In genomic region chr11:57785072-57785471, GRCh38 we compare ENCODE assay signal across 18 cellular contexts. TPM values are rescaled to one million over a fixed set of nuclear protein-coding genes. Genes with fewer than 3 reads are reported as not detected.
DNase-seq lines count a peak whose midpoint lies in the region; ATAC-seq and TF ChIP-seq lines count a peak whose summit lies in the region.
"Had no signal": no experiment of that assay in that cellular context is flagged by ENCODE, and none has a peak within 500 bp of the region (broad histone marks: within the 10 kb centered on the region; RNA-seq: fewer than 3 reads in every experiment).

No MANE protein-coding gene starts in this region.

- peaks cover 3% of the 10 kb centered on the region for H3K36me3 Mint-ChIP-seq in activated B cell treated with CpG ODN at 0.5 μM for 24 hours (ENCODE audit: low read depth)

- no peaks in the 10 kb centered on the region for H3K27me3 ChIP-seq in stomach
- H3K27me3 ChIP-seq: heart left ventricle, sigmoid colon had no signal

- TF ChIP-seq CTCF in activated B cell treated with CpG ODN at 0.5 μM for 24 hours (IDR thresholded peaks at IDR 0.05) (no peak), stomach (IDR thresholded peaks at IDR 0.05) (no peak)

- H3K36me3 ChIP-seq in stomach = no peaks in the 10 kb centered on the region
- H3K36me3 ChIP-seq: sigmoid colon, WERI-Rb-1 had no signal

- no peaks in the 10 kb centered on the region for H3K9me3 ChIP-seq in stomach
- H3K9me3 ChIP-seq: heart left ventricle, sigmoid colon had no signal

- CTCF ChIA-PET in activated B cell treated with CpG ODN at 0.5 μM for 24 hours (lab: Charles Lee) = interaction anchor here (0.8 to 1.9 kb wide), 5 partner anchors 9 to 35 kb away, joined by 3 to 28 read pairs (median 5); partner anchors contain the start of gene BTBD18

- 68 to 76% (median 73%) methylated on average over 2 of the region's 2 CpGs for WGBS in stomach, 5 donors

- peaks cover 56 to 100% (median 92%) of the 10 kb centered on the region in 4 donors for H3K4me1 ChIP-seq in stomach

- no peak for TF ChIP-seq EP300 in stomach (IDR thresholded peaks at IDR 0.05)

- intact Hi-C loops in activated B cell treated with CpG ODN at 0.5 μM for 24 hours (cut with micrococcal nuclease) = loop anchor here (1.0 kb wide), 2 partner anchors 8 to 15 kb away; no protein-coding TSS in a partner anchor
- intact Hi-C loops in stomach (cut with DNase I; ENCODE audit: low total_unique reads) = no loop called here
- intact Hi-C loops in Right ventricle myocardium superior (cut with DNase I) = no loop called here

- H3K27me3 Mint-ChIP-seq in activated B cell treated with CpG ODN at 0.5 μM for 24 hours = no peaks in the 10 kb centered on the region
- H3K27me3 Mint-ChIP-seq: activated naive CD8-positive, alpha-beta T cell treated with anti-CD3 and anti-CD28 coated beads for 36 hours; CD4-positive, alpha-beta T cell; central memory CD8-positive, alpha-beta T cell had no signal

- H3K4me3 ChIP-seq in stomach = no peak overlapping the region
- H3K4me3 ChIP-seq: GM23338, heart left ventricle, sigmoid colon had no signal

- no peaks in the 10 kb centered on the region for H3K9me3 Mint-ChIP-seq in activated B cell treated with CpG ODN at 0.5 μM for 24 hours
- H3K9me3 Mint-ChIP-seq: activated naive CD8-positive, alpha-beta T cell treated with anti-CD3 and anti-CD28 coated beads for 36 hours; CD4-positive, alpha-beta T cell; central memory CD8-positive, alpha-beta T cell; GM23338; neural crest cell had no signal

- peaks cover 67% of the 10 kb centered on the region for H3K4me1 Mint-ChIP-seq in activated B cell treated with CpG ODN at 0.5 μM for 24 hours
- H3K4me1 Mint-ChIP-seq: central memory CD8-positive, alpha-beta T cell had no signal

- POLR2A ChIA-PET in activated B cell treated with CpG ODN at 0.5 μM for 24 hours (lab: Charles Lee) = interaction anchor here (0.5 to 2.6 kb wide), 12 partner anchors 8 to 793 kb away, joined by 3 to 32 read pairs (median 6); partner anchors contain the start of genes CTNND1, MED19, SELENOH and TMX2

- H3K27ac ChIP-seq in stomach = peak overlapping the region in 3 of 5 donors; percentile 88 to 91 (median 89)
- H3K27ac ChIP-seq: WERI-Rb-1 had no signal

- TF ChIP-seq POLR2A in stomach (IDR thresholded peaks at IDR 0.05) = no peak

- H3K4me3 Mint-ChIP-seq in activated B cell treated with CpG ODN at 0.5 μM for 24 hours = peak overlapping the region; percentile 75
- H3K4me3 Mint-ChIP-seq: activated naive CD8-positive, alpha-beta T cell treated with anti-CD3 and anti-CD28 coated beads for 36 hours; CD4-positive, alpha-beta T cell; central memory CD8-positive, alpha-beta T cell; GM23338; neural crest cell had no signal

- ATAC-seq in GM18511 (IDR thresholded peaks at IDR 0.05; ENCODE audit: unreplicated experiment) (peak; percentile 40), HG02884 (IDR thresholded peaks at IDR 0.05; ENCODE audit: unreplicated experiment) (peak; percentile 80), activated B cell treated with CpG ODN at 0.5 μM for 24 hours (ENCODE audit: low read depth) (peak; percentile 87), Right ventricle myocardium superior (ENCODE audit: poor library complexity) (no peak), GM19324 (IDR thresholded peaks at IDR 0.05; ENCODE audit: low FRiP score, unreplicated experiment) (no peak)
- ATAC-seq: GM23338, heart left ventricle had no signal

- DNase-seq in activated B cell treated with CpG ODN at 0.5 μM for 24 hours (no peak), stomach (no peak), NCI-H226 (no peak), Right ventricle myocardium superior (no peak)
- DNase-seq: activated CD8-positive, alpha-beta memory T cell treated with anti-CD3 and anti-CD28 coated beads, Interleukin-2, amount 50 U/mL, for 4 hours; activated naive CD8-positive, alpha-beta T cell treated with anti-CD3 and anti-CD28 coated beads for 36 hours; CD4-positive, alpha-beta T cell; heart left ventricle; NCI-H69; sigmoid colon; WERI-Rb-1 had no signal

- H3K27ac Mint-ChIP-seq in activated B cell treated with CpG ODN at 0.5 μM for 24 hours = peak overlapping the region; percentile 92
- H3K27ac Mint-ChIP-seq: activated naive CD8-positive, alpha-beta T cell treated with anti-CD3 and anti-CD28 coated beads for 36 hours; CD4-positive, alpha-beta T cell; GM23338 had no signal

RNA-seq across cellular contexts. Expression of gene CTNND1, which starts 23.5 kb away (rescaled TPM):
- total RNA-seq in activated B cell treated with CpG ODN at 0.5 μM for 24 hours = 34.2 and 42.3 TPM in 2 replicates
- total RNA-seq in stomach = 100 to 1,000 TPM; 110 to 447 (median 215) TPM
- polyA plus RNA-seq in stomach = 10 to 100 TPM; 45.1 to 98.5 (median 61.3) TPM
- 66.5 TPM for total RNA-seq in Right ventricle myocardium superior

RNA-seq across cellular contexts. Expression of gene BTBD18, which starts 33.5 kb away (rescaled TPM):
- total RNA-seq in activated B cell treated with CpG ODN at 0.5 μM for 24 hours (not detected in 2 replicates), stomach (not detected), Right ventricle myocardium superior (not detected)
- polyA plus RNA-seq in stomach = not detected
- total RNA-seq: activated naive CD8-positive, alpha-beta T cell treated with anti-CD3 and anti-CD28 coated beads for 36 hours; CD4-positive, alpha-beta T cell; endothelial cell of umbilical vein; GM23338; heart left ventricle; neural crest cell; sigmoid colon had no signal
- polyA plus RNA-seq: endothelial cell of umbilical vein had no signal

RNA-seq across cellular contexts. Expression of gene SELENOH, which starts 43.8 kb away (rescaled TPM):
- total RNA-seq in activated B cell treated with CpG ODN at 0.5 μM for 24 hours (210 and 224 TPM in 2 replicates), stomach (100 to 1,000 TPM in 4 of 5 donors, 10 to 100 TPM in 1; 33.8 to 234 (median 152) TPM), Right ventricle myocardium superior (88.4 TPM)
- 100 to 1,000 TPM; 158 to 194 (median 183) TPM for polyA plus RNA-seq in stomach

Comparison
In these comparisons a context has a peak if more than half of its experiments do, and no peak if none do; other contexts are left out.
1. ATAC-seq: peak in GM18511 (single experiment), HG02884 (single experiment) and activated B cell treated with CpG ODN at 0.5 μM for 24 hours (single experiment); none in Right ventricle myocardium superior (single experiment) and GM19324 (single experiment).